In genomic region chr5:39099831-39100230, GRCh38 we compare ENCODE assay signal across 15 cellular contexts.
"Had no signal": no experiment of that assay in that cellular context is flagged by ENCODE, and none has a peak within 500 bp of the region (broad histone marks: within the 10 kb centered on the region; RNA-seq: fewer than 3 reads in every experiment).

No MANE protein-coding gene starts in this region.

- H3K27ac ChIP-seq: ascending aorta, cardiac muscle cell, gastrocnemius medialis, heart right ventricle, right atrium auricular region, VCaP had no signal

- ATAC-seq: gastrocnemius medialis, heart right ventricle, left lung had no signal

- H3K27me3 Mint-ChIP-seq: activated naive CD8-positive, alpha-beta T cell treated with anti-CD3 and anti-CD28 coated beads, Interleukin-2, amount 10 ng/mL, durations not matched to agents 7 days and 5 days had no signal

- H3K27me3 ChIP-seq: ascending aorta, cardiac muscle cell, gastrocnemius medialis, heart right ventricle, left lung, right atrium auricular region had no signal

- H3K27ac Mint-ChIP-seq: activated CD8-positive, alpha-beta T cell treated with anti-CD3 and anti-CD28 coated beads, Interleukin-2, amount 10 ng/mL, durations not matched to agents 7 days and 5 days; activated naive CD8-positive, alpha-beta T cell treated with anti-CD3 and anti-CD28 coated beads, Interleukin-2, amount 10 ng/mL, durations not matched to agents 7 days and 5 days; activated T-helper 2 cell treated with anti-CD3 and anti-CD28 coated beads, Interferon-gamma antibody, Interleukin-2, Interleukin-4, amounts not matched to agents 10 μg/mL and 5 μg/mL and 100 μg/mL, durations not matched to agents 14 hours and 24 hours and 36 hours; memory B cell had no signal

- H3K4me3 ChIP-seq: ascending aorta, cardiac muscle cell, gastrocnemius medialis, heart right ventricle, left lung, right atrium auricular region had no signal

- H3K4me1 ChIP-seq: ascending aorta, gastrocnemius medialis, right atrium auricular region had no signal

- H3K4me3 Mint-ChIP-seq: activated CD8-positive, alpha-beta T cell treated with anti-CD3 and anti-CD28 coated beads, Interleukin-2, amount 10 ng/mL, durations not matched to agents 7 days and 5 days; activated naive CD8-positive, alpha-beta T cell treated with anti-CD3 and anti-CD28 coated beads, Interleukin-2, amount 10 ng/mL, durations not matched to agents 7 days and 5 days; memory B cell had no signal

- H3K36me3 ChIP-seq: ascending aorta, cardiac muscle cell, gastrocnemius medialis, right atrium auricular region had no signal

- H3K9me3 Mint-ChIP-seq: activated naive CD8-positive, alpha-beta T cell treated with anti-CD3 and anti-CD28 coated beads, Interleukin-2, amount 10 ng/mL, durations not matched to agents 7 days and 5 days; activated T-helper 2 cell treated with anti-CD3 and anti-CD28 coated beads, Interferon-gamma antibody, Interleukin-2, Interleukin-4, amounts not matched to agents 10 μg/mL and 5 μg/mL and 100 μg/mL, durations not matched to agents 14 hours and 24 hours and 36 hours; memory B cell had no signal

- DNase-seq: activated CD8-positive, alpha-beta T cell treated with anti-CD3 and anti-CD28 coated beads, Interleukin-2, amount 10 ng/mL, durations not matched to agents 7 days and 5 days; activated naive CD8-positive, alpha-beta T cell treated with anti-CD3 and anti-CD28 coated beads, Interleukin-2, amount 10 ng/mL, durations not matched to agents 7 days and 5 days; gastrocnemius medialis; heart right ventricle; islet precursor cell; left lung; stimulated activated CD4-positive, alpha-beta T cell treated with anti-CD3 and anti-CD28 coated beads, Interleukin-1b, Interleukin-23, amount 100 ng/mL, for 48 hours; SW 1271; T1000 had no signal

- H3K9me3 ChIP-seq: ascending aorta, gastrocnemius medialis, heart right ventricle, left lung, right atrium auricular region had no signal

- H3K36me3 Mint-ChIP-seq: memory B cell had no signal

- H3K4me1 Mint-ChIP-seq: memory B cell had no signal
